18 cellular contexts compared by ENCODE assay signal in the genomic region with DNA sequence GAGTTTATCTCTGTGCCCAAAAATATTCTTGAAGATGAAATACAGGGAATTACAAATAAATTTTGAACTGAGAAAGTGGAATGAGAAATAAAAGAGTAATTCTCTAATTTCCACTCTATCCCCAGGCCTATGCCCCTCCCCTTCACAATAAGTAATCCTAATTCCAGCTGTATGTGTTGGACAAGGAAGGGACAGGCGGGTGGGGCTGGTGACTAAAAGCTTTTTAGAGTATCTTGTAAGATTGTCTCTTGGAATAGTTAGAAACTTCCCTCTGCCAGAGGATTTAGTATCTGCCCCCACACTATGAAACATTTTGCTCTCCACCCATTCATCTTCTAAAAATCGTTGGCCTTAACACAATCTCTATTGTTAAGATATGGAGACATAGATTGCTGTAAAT.
"Had no signal": no experiment of that assay in that cellular context is flagged by ENCODE, and none has a peak within 500 bp of the region (broad histone marks: within the 10 kb centered on the region; RNA-seq: fewer than 3 reads in every experiment).

No MANE protein-coding gene starts in this region.

- H3K4me3 Mint-ChIP-seq: activated naive CD4-positive, alpha-beta T cell treated with anti-CD3 and anti-CD28 coated beads, Interleukin-2, amount 50 U/mL, for 24 hours; dendritic cell treated with granulocyte-macrophage colony-stimulating factor and Interleukin-4, amounts not matched to agents 40 ng/mL and 50 ng/mL, for 4 days; T-helper 1 cell treated with Interleukin-12 subunit alpha and Interleukin-12 subunit beta and Interleukin-4 antibody, amounts not matched to agents 30 μg/mL and 1 μg/mL, for 36 hours had no signal

- H3K27me3 Mint-ChIP-seq: activated naive CD4-positive, alpha-beta T cell treated with anti-CD3 and anti-CD28 coated beads, Interleukin-2, amount 50 U/mL, for 24 hours; dendritic cell treated with granulocyte-macrophage colony-stimulating factor and Interleukin-4, amounts not matched to agents 40 ng/mL and 50 ng/mL, for 4 days; progenitor cell of endocrine pancreas had no signal

- ATAC-seq: gastroesophageal sphincter, heart left ventricle had no signal

- H3K27ac ChIP-seq: adrenal gland, gastroesophageal sphincter, heart left ventricle, left ventricle myocardium inferior, thyroid gland had no signal

- H3K27me3 ChIP-seq: adrenal gland, thyroid gland had no signal

- H3K4me1 Mint-ChIP-seq: activated naive CD4-positive, alpha-beta T cell treated with anti-CD3 and anti-CD28 coated beads, Interleukin-2, amount 50 U/mL, for 24 hours had no signal

- DNase-seq: activated CD4-positive, CD25-positive, alpha-beta regulatory T cell treated with anti-CD3 and anti-CD28 coated beads, Interleukin-2, amount 50 U/mL, for 72 hours; activated CD8-positive, alpha-beta memory T cell treated with anti-CD3 and anti-CD28 coated beads for 24 hours; activated CD8-positive, alpha-beta memory T cell treated with anti-CD3 and anti-CD28 coated beads, Interleukin-2, amount 50 U/mL, for 48 hours; activated gamma-delta T cell; adrenal gland; effector CD8-positive, alpha-beta T cell; kidney glomerular epithelial cell; left ventricle myocardium inferior; occipital lobe; stimulated activated CD4-positive, alpha-beta T cell treated with anti-CD3 and anti-CD28 coated beads, Interleukin-2, amount 100 ng/mL, for 24 hours; stimulated activated naive CD4-positive, alpha-beta T cell treated with Interleukin-2 at 50 U/mL for 16 hours; thyroid gland had no signal

- H3K4me1 ChIP-seq: adrenal gland, gastroesophageal sphincter, heart left ventricle, left ventricle myocardium inferior, thyroid gland had no signal

- H3K4me3 ChIP-seq: adrenal gland, gastroesophageal sphincter, heart left ventricle, left ventricle myocardium inferior, thyroid gland had no signal

- H3K36me3 ChIP-seq: adrenal gland, gastroesophageal sphincter, heart left ventricle, left ventricle myocardium inferior, thyroid gland had no signal

- H3K36me3 Mint-ChIP-seq: activated naive CD4-positive, alpha-beta T cell treated with anti-CD3 and anti-CD28 coated beads, Interleukin-2, amount 50 U/mL, for 24 hours had no signal

- H3K27ac Mint-ChIP-seq: activated naive CD4-positive, alpha-beta T cell treated with anti-CD3 and anti-CD28 coated beads, Interleukin-2, amount 50 U/mL, for 24 hours; dendritic cell treated with granulocyte-macrophage colony-stimulating factor and Interleukin-4, amounts not matched to agents 40 ng/mL and 50 ng/mL, for 4 days; progenitor cell of endocrine pancreas; T-helper 1 cell treated with Interleukin-12 subunit alpha and Interleukin-12 subunit beta and Interleukin-4 antibody, amounts not matched to agents 30 μg/mL and 1 μg/mL, for 36 hours had no signal

- H3K9me3 Mint-ChIP-seq: dendritic cell treated with granulocyte-macrophage colony-stimulating factor and Interleukin-4, amounts not matched to agents 40 ng/mL and 50 ng/mL, for 4 days; T-helper 1 cell treated with Interleukin-12 subunit alpha and Interleukin-12 subunit beta and Interleukin-4 antibody, amounts not matched to agents 30 μg/mL and 1 μg/mL, for 36 hours had no signal
